8 cellular contexts compared by ENCODE assay signal in genomic region chr20:64256282-64256947, GRCh38. TPM values are rescaled to one million over a fixed set of nuclear protein-coding genes. Genes with fewer than 3 reads are reported as not detected.
A peak's percentile ranks its signal among the peaks of the same experiment; 100 is the strongest.
DNase-seq lines count a peak whose midpoint lies in the region; ATAC-seq and TF ChIP-seq lines count a peak whose summit lies in the region.

No MANE protein-coding gene starts in this region.

- peaks cover 0 to 39% (median 25%) of the 10 kb centered on the region in 4 donors for H3K4me1 ChIP-seq in tibial artery

- H3K4me3 Mint-ChIP-seq in activated T-cell treated with anti-CD3 and anti-CD28 coated beads, Interleukin-2, amount 50 U/mL, for 72 hours: peak overlapping the region; percentile 83

- H3K27me3 ChIP-seq in tibial artery: peaks cover 0 to 6% of the 10 kb centered on the region in 2 donors

- WGBS in lower leg skin, 2 donors: 13 to 21% methylated on average over 16 of the region's 16 CpGs

- no peaks in the 10 kb centered on the region for H3K27me3 Mint-ChIP-seq in activated T-cell treated with anti-CD3 and anti-CD28 coated beads, Interleukin-2, amount 50 U/mL, for 72 hours (ENCODE audit: low read depth)

- H3K27ac ChIP-seq in tibial artery: peak overlapping the region; percentile 86 to 92

- peaks cover 65% of the 10 kb centered on the region for H3K4me1 Mint-ChIP-seq in activated T-cell treated with anti-CD3 and anti-CD28 coated beads, Interleukin-2, amount 50 U/mL, for 72 hours (ENCODE audit: low read depth)

- H3K4me3 ChIP-seq in astrocyte of the spinal cord (ENCODE audit: low read depth, low read length) (peak overlapping the region; percentile 82), lower leg skin (ENCODE audit: low read depth, poor library complexity, severe bottlenecking) (peak overlapping the region; percentile 81), tibial artery (peak overlapping the region; percentile 90 to 96)

- peaks cover 0 to 4% (median 0%) of the 10 kb centered on the region in 3 donors for H3K36me3 ChIP-seq in tibial artery

- in situ Hi-C loops in astrocyte of the spinal cord (cut with HindIII; ENCODE audit: low sequenced_read_pairs): no loop called here

- no peaks in the 10 kb centered on the region for H3K9me3 ChIP-seq in tibial artery

- peaks cover 2 to 3% of the 10 kb centered on the region in 2 donors for H3K36me3 Mint-ChIP-seq in activated T-cell treated with anti-CD3 and anti-CD28 coated beads, Interleukin-2, amount 50 U/mL, for 72 hours (ENCODE audit: insufficient read depth in 2 of 2)

- no peak for ATAC-seq in activated T-cell treated with anti-CD3 and anti-CD28 coated beads, Interleukin-2, amount 50 U/mL, for 72 hours (replicated peaks in 1 of 2)
- ATAC-seq in HG02588 (IDR thresholded peaks at IDR 0.05; ENCODE audit: unreplicated experiment) (no peak), HG02763 (IDR thresholded peaks at IDR 0.05; ENCODE audit: unreplicated experiment) (no peak), left lobe of liver (no peak)

- TF ChIP-seq CTCF in astrocyte of the spinal cord (IDR thresholded peaks at IDR 0.05; ENCODE audit: low read depth, low read length) (no peak), lower leg skin (IDR thresholded peaks at IDR 0.05) (no peak), tibial artery (IDR thresholded peaks at IDR 0.05) (no peak)

- TF ChIP-seq POLR2A in lower leg skin (IDR thresholded peaks at IDR 0.05): no peak

- peak in 1 of 2 donors; percentile 16 for DNase-seq in activated T-cell treated with anti-CD3 and anti-CD28 coated beads, Interleukin-2, amount 50 U/mL, for 72 hours
- DNase-seq in activated T-cell treated with anti-CD3 and anti-CD28 coated beads for 4 hours (no peak), astrocyte of the spinal cord (ENCODE audit: low read depth, low spot score) (no peak), lower leg skin (ENCODE audit: low spot score in 2 of 2) (peak in 1 of 2 donors; percentile 71), tibial artery (no peak), left lobe of liver (ENCODE audit: low spot score) (no peak)

- intact Hi-C loops in lower leg skin (cut with DNase I; ENCODE audit: low total_unique reads) (no loop called here), tibial artery (cut with DNase I; ENCODE audit: low total_unique reads) (no loop called here)

- H3K9me3 Mint-ChIP-seq in activated T-cell treated with anti-CD3 and anti-CD28 coated beads, Interleukin-2, amount 50 U/mL, for 72 hours: no peaks in the 10 kb centered on the region

- H3K27ac Mint-ChIP-seq in activated T-cell treated with anti-CD3 and anti-CD28 coated beads, Interleukin-2, amount 50 U/mL, for 72 hours: peak overlapping the region; percentile 82

RNA-seq across cellular contexts. Expression of gene PCMTD2, which starts 0.9 kb away (rescaled TPM):
- total RNA-seq in activated T-cell treated with anti-CD3 and anti-CD28 coated beads, Interleukin-2, amount 50 U/mL, for 72 hours: 10 to 100 TPM; 52.8 to 67.8 TPM
- total RNA-seq in lower leg skin (100 to 1,000 TPM in 3 of 4 donors, 10 to 100 TPM in 1; 87.5 to 164 (median 132) TPM), left lobe of liver (29.3 TPM)
